In genomic region chr2:61253136-61253535, GRCh38 we compare ENCODE assay signal across 1 cellular context.
TF ChIP-seq lines count a peak whose summit lies in the region.

No MANE protein-coding gene starts in this region.

TF ChIP-seq in endothelial cell of umbilical vein, 7 proteins besides CTCF, POLR2A, EP300 and RAD21:
- TF ChIP-seq GATA2 (IDR thresholded peaks at IDR 0.05; ENCODE audit: insufficient read depth, insufficient read length, low read depth, low read length) (no peak), JUN (IDR thresholded peaks at IDR 0.05; ENCODE audit: borderline replicate concordance, insufficient read depth, insufficient read length, low read depth) (peak; percentile 11), FOS (IDR thresholded peaks at IDR 0.05; ENCODE audit: borderline replicate concordance, insufficient read depth, low read length) (peak; percentile 64)
TF ChIP-seq in endothelial cell of umbilical vein: peak in this region for 2.
